In genomic region chr11:3879967-3880542, GRCh38 we compare ENCODE assay signal across 9 cellular contexts. TPM values are rescaled to one million over a fixed set of nuclear protein-coding genes. Genes with fewer than 3 reads are reported as not detected.
A peak's percentile ranks its signal among the peaks of the same experiment; 100 is the strongest.
DNase-seq lines count a peak whose midpoint lies in the region; ATAC-seq and TF ChIP-seq lines count a peak whose summit lies in the region.
"Had no signal": no experiment of that assay in that cellular context is flagged by ENCODE, and none has a peak within 500 bp of the region (broad histone marks: within the 10 kb centered on the region; RNA-seq: fewer than 3 reads in every experiment).

No MANE protein-coding gene starts in this region.

- peak overlapping the region; percentile 88 for H3K27ac Mint-ChIP-seq in activated naive CD8-positive, alpha-beta T cell treated with anti-CD3 and anti-CD28 coated beads, Interleukin-2, amount 50 U/mL, for 24 hours
- H3K27ac Mint-ChIP-seq in progenitor cell of endocrine pancreas, result peak overlapping the region; percentile 82

- H3K9me3 Mint-ChIP-seq in activated naive CD8-positive, alpha-beta T cell treated with anti-CD3 and anti-CD28 coated beads, Interleukin-2, amount 50 U/mL, for 24 hours, result no peaks in the 10 kb centered on the region
- no peaks in the 10 kb centered on the region for H3K9me3 Mint-ChIP-seq in progenitor cell of endocrine pancreas (ENCODE audit: low read depth)

- peaks cover 2% of the 10 kb centered on the region for H3K36me3 Mint-ChIP-seq in activated naive CD8-positive, alpha-beta T cell treated with anti-CD3 and anti-CD28 coated beads, Interleukin-2, amount 50 U/mL, for 24 hours (ENCODE audit: low read depth)
- H3K36me3 Mint-ChIP-seq in progenitor cell of endocrine pancreas (ENCODE audit: insufficient read depth), result no peaks in the 10 kb centered on the region

- no peak for TF ChIP-seq CTCF in progenitor cell of endocrine pancreas (IDR thresholded peaks at IDR 0.05; ENCODE audit: unreplicated experiment)

- peaks cover 83% of the 10 kb centered on the region for H3K4me1 Mint-ChIP-seq in activated naive CD8-positive, alpha-beta T cell treated with anti-CD3 and anti-CD28 coated beads, Interleukin-2, amount 50 U/mL, for 24 hours
- H3K4me1 Mint-ChIP-seq in progenitor cell of endocrine pancreas (ENCODE audit: low read depth), result peaks cover 43% of the 10 kb centered on the region

- no peak for DNase-seq in activated naive CD8-positive, alpha-beta T cell treated with anti-CD3 and anti-CD28 coated beads, Interleukin-2, amount 50 U/mL, for 24 hours
- no peak for DNase-seq in progenitor cell of endocrine pancreas (ENCODE audit: low spot score, unreplicated experiment)
- DNase-seq in NCI-H2227 (lab: John Stamatoyannopoulos, UW; ENCODE audit: unreplicated experiment), result no peak
- no peak for DNase-seq in NCI-H128 (lab: John Stamatoyannopoulos, UW; ENCODE audit: unreplicated experiment)
- no peak for DNase-seq in middle frontal gyrus (ENCODE audit: extremely low spot score, low spot score)
- DNase-seq: SW 1271 had no signal

- no peak for TF ChIP-seq POLR2A in GM18505 (IDR thresholded peaks at IDR 0.05; ENCODE audit: borderline replicate concordance, extremely low read depth, insufficient read depth, insufficient read length)

- ATAC-seq in GM18870 (IDR thresholded peaks at IDR 0.05; ENCODE audit: unreplicated experiment), result peak; percentile 32
- ATAC-seq in HG02885 (IDR thresholded peaks at IDR 0.05; ENCODE audit: poor library complexity, unreplicated experiment), result peak; percentile 14
- ATAC-seq in activated naive CD8-positive, alpha-beta T cell treated with anti-CD3 and anti-CD28 coated beads, Interleukin-2, amount 50 U/mL, for 24 hours, result no peak
- ATAC-seq in GM18505 (IDR thresholded peaks at IDR 0.05; ENCODE audit: unreplicated experiment), result no peak

- H3K27me3 Mint-ChIP-seq in activated naive CD8-positive, alpha-beta T cell treated with anti-CD3 and anti-CD28 coated beads, Interleukin-2, amount 50 U/mL, for 24 hours, result no peaks in the 10 kb centered on the region
- H3K27me3 Mint-ChIP-seq in progenitor cell of endocrine pancreas, result no peaks in the 10 kb centered on the region

- H3K4me3 Mint-ChIP-seq in activated naive CD8-positive, alpha-beta T cell treated with anti-CD3 and anti-CD28 coated beads, Interleukin-2, amount 50 U/mL, for 24 hours, result peak overlapping the region; percentile 3
- no peak overlapping the region for H3K4me3 Mint-ChIP-seq in progenitor cell of endocrine pancreas (ENCODE audit: low read depth)

RNA-seq across cellular contexts. Expression of gene STIM1, which starts 24.6 kb away (rescaled TPM):
- total RNA-seq in progenitor cell of endocrine pancreas, result 27.2 and 32.7 TPM in 2 replicates

RNA-seq across cellular contexts. Expression of gene RHOG, which starts 39.3 kb away (rescaled TPM):
- total RNA-seq in progenitor cell of endocrine pancreas, result 21.4 and 25.0 TPM in 2 replicates

Comparison
In these comparisons a context has a peak if more than half of its experiments do, and no peak if none do; other contexts are left out.
1. ATAC-seq: peak in GM18870 (single experiment) and HG02885 (single experiment); none in activated naive CD8-positive, alpha-beta T cell treated with anti-CD3 and anti-CD28 coated beads, Interleukin-2, amount 50 U/mL, for 24 hours (single experiment) and GM18505 (single experiment).